ENCODE assay signal across 18 cellular contexts in genomic region chr17:29734640-29735039, GRCh38.
DNase-seq lines count a peak whose midpoint lies in the region; TF ChIP-seq lines count a peak whose summit lies in the region.
"Had no signal": no experiment of that assay in that cellular context is flagged by ENCODE, and none has a peak within 500 bp of the region (broad histone marks: within the 10 kb centered on the region; RNA-seq: fewer than 3 reads in every experiment).

No MANE protein-coding gene starts in this region.

- peak overlapping the region; percentile 17 for H3K4me2 ChIP-seq in fibroblast of lung (ENCODE audit: extremely low read depth, insufficient read depth, low read length)

- no peaks in the 10 kb centered on the region for H4K20me1 ChIP-seq in fibroblast of lung (ENCODE audit: control insufficient read depth, extremely low read depth, insufficient read depth, low read length)

- H3K4me3 ChIP-seq in fibroblast of lung (replicated peaks in 1 of 4; ENCODE audit: control extremely low read depth in 1 of 4, insufficient read depth in 1 of 4, low read depth in 3 of 4, low read length in 4 of 4), result no peak overlapping the region
- no peak overlapping the region for H3K4me3 ChIP-seq in neutrophil (ENCODE audit: low read depth in 1 of 2, low read length in 1 of 2)
- no peak overlapping the region for H3K4me3 ChIP-seq in MG63
- H3K4me3 ChIP-seq: breast epithelium, left lung, SK-N-MC had no signal

- H2AFZ ChIP-seq in fibroblast of lung (ENCODE audit: low read length), result no peak overlapping the region

- H3K9me3 ChIP-seq in fibroblast of lung (ENCODE audit: control insufficient read depth, insufficient read depth, low read depth, low read length) (no peaks in the 10 kb centered on the region), neutrophil (no peaks in the 10 kb centered on the region), MG63 (no peaks in the 10 kb centered on the region)
- H3K9me3 ChIP-seq: breast epithelium, left lung had no signal

- no peak overlapping the region for H3K9ac ChIP-seq in fibroblast of lung (ENCODE audit: insufficient read depth, low read length)

- peaks cover 17% of the 10 kb centered on the region for H3K4me1 ChIP-seq in fibroblast of lung (ENCODE audit: control insufficient read depth, extremely low read depth, insufficient read depth, low read length)
- peaks cover 16 to 34% of the 10 kb centered on the region in 2 experiments for H3K4me1 ChIP-seq in neutrophil (ENCODE audit: control insufficient read depth in 1 of 2, insufficient read depth in 1 of 2, low read depth in 1 of 2, low read length in 1 of 2)
- H3K4me1 ChIP-seq: breast epithelium had no signal

- no peaks in the 10 kb centered on the region for H3K79me2 ChIP-seq in fibroblast of lung (ENCODE audit: control insufficient read depth, insufficient read depth, low read length)

- H3K27me3 ChIP-seq in fibroblast of lung (ENCODE audit: control insufficient read depth, insufficient read depth, low read length) (no peaks in the 10 kb centered on the region), neutrophil (no peaks in the 10 kb centered on the region), MG63 (no peaks in the 10 kb centered on the region)
- H3K27me3 ChIP-seq: breast epithelium, left lung had no signal

- H3K27ac ChIP-seq in fibroblast of lung (ENCODE audit: insufficient read depth, low read length) (no peak overlapping the region), neutrophil (peak overlapping the region; percentile 61)
- H3K27ac ChIP-seq: breast epithelium, SK-N-MC had no signal

- DNase-seq in AG08396 (ENCODE audit: low spot score) (peak; percentile 15), EH (ENCODE audit: low read depth) (peak; percentile 29), fibroblast of lung (ENCODE audit: low read depth in 2 of 2) (peak in 1 of 2 donors; percentile 47), DMS 273 treated with DMSO at 0.1 percent for 48 hours (lab: John Stamatoyannopoulos, UW) (no peak), MG63 (no peak), NCI-H1048 (lab: John Stamatoyannopoulos, UW) (no peak), NCI-H1417 (lab: John Stamatoyannopoulos, UW) (no peak)
- DNase-seq: activated CD4-positive, alpha-beta memory T cell treated with anti-CD3 and anti-CD28 coated beads for 36 hours; activated naive CD8-positive, alpha-beta T cell treated with anti-CD3 and anti-CD28 coated beads, Interleukin-2, amount 10 ng/mL, durations not matched to agents 7 days and 5 days; EL; left lung; NCI-H187; NCI-H226; PC-3; stimulated activated CD4-positive, alpha-beta T cell treated with anti-CD3 and anti-CD28 coated beads, Interleukin-4, amount 100 ng/mL, for 24 hours had no signal

- H3K36me3 ChIP-seq in fibroblast of lung (ENCODE audit: control insufficient read depth, insufficient read depth, low read length), result no peaks in the 10 kb centered on the region
- H3K36me3 ChIP-seq in neutrophil, result peaks cover 39% of the 10 kb centered on the region
- no peaks in the 10 kb centered on the region for H3K36me3 ChIP-seq in MG63
- H3K36me3 ChIP-seq: breast epithelium had no signal

- no peak for TF ChIP-seq CTCF in fibroblast of lung (conservative IDR thresholded peaks at IDR 0.05 in 1 of 2, IDR thresholded peaks at IDR 0.05 in 1 of 2; ENCODE audit: low read depth in 1 of 2, low read length in 2 of 2)
- TF ChIP-seq CTCF in neutrophil (IDR thresholded peaks at IDR 0.05), result no peak

Comparison
In these comparisons a context has a peak if more than half of its experiments do, and no peak if none do; other contexts are left out.
1. DNase-seq: peak in AG08396 (single experiment) and EH (single experiment); none in DMS 273 treated with DMSO at 0.1 percent for 48 hours (single experiment), MG63 (single experiment), NCI-H1048 (single experiment) and NCI-H1417 (0 of 3).